ENCODE assay signal across 2 cellular contexts in genomic region chr2:96946625-96947024, GRCh38.
TF ChIP-seq lines count a peak whose summit lies in the region.

No MANE protein-coding gene starts in this region.

TF ChIP-seq in HepG2, 621 proteins besides CTCF, POLR2A, EP300 and RAD21:
- TF ChIP-seq SALL1 (CRISPR knock-in tag; IDR thresholded peaks at IDR 0.05) (peak; percentile 13; the same call in 1 of the 2 replicates), MXD1 (CRISPR knock-in tag; IDR thresholded peaks at IDR 0.05) (no peak), ZBTB2 (CRISPR knock-in tag; IDR thresholded peaks at IDR 0.05; ENCODE audit: low read depth) (no peak), ZNF550 (CRISPR knock-in tag; IDR thresholded peaks at IDR 0.05; ENCODE audit: borderline replicate concordance) (no peak)

TF ChIP-seq in H1, 55 proteins besides CTCF, POLR2A, EP300 and RAD21:
- TF ChIP-seq POU5F1 (IDR thresholded peaks at IDR 0.05; ENCODE audit: low read depth, low read length) (no peak), CHD1 (IDR thresholded peaks at IDR 0.05; ENCODE audit: low read depth, low read length) (no peak), E2F6 (IDR thresholded peaks at IDR 0.05) (no peak), ZNF274 (IDR thresholded peaks at IDR 0.05; ENCODE audit: borderline replicate concordance, extremely low read depth, low read length) (no peak), TEAD4 (IDR thresholded peaks at IDR 0.05; ENCODE audit: low read depth, low read length) (no peak), JUN (IDR thresholded peaks at IDR 0.05; ENCODE audit: low read depth, low read length) (no peak), CEBPB (IDR thresholded peaks at IDR 0.05; ENCODE audit: low read depth, low read length) (no peak), TAF1 (IDR thresholded peaks at IDR 0.05; ENCODE audit: low read depth, low read length) (no peak), BRCA1 (IDR thresholded peaks at IDR 0.05; ENCODE audit: low read depth, low read length) (no peak), NANOG (IDR thresholded peaks at IDR 0.05; ENCODE audit: insufficient read depth, low read depth, low read length, poor library complexity, severe bottlenecking) (no peak), SP4 (IDR thresholded peaks at IDR 0.05; ENCODE audit: low read length) (no peak), CREB1 (IDR thresholded peaks at IDR 0.05) (no peak), SUZ12 (IDR thresholded peaks at IDR 0.05; ENCODE audit: low read length) (no peak), SP1 (IDR thresholded peaks at IDR 0.05; ENCODE audit: low read depth, low read length) (no peak), GABPA (IDR thresholded peaks at IDR 0.05; ENCODE audit: borderline replicate concordance, insufficient read depth, low read length) (no peak), NRF1 (IDR thresholded peaks at IDR 0.05; ENCODE audit: low read depth, low read length) (no peak), YY1 (IDR thresholded peaks at IDR 0.05; ENCODE audit: low read depth, low read length) (no peak), USF2 (IDR thresholded peaks at IDR 0.05; ENCODE audit: low read length) (no peak)
